1 cellular context compared by ENCODE assay signal in genomic region chr18:3297025-3297984, GRCh38.
TF ChIP-seq lines count a peak whose summit lies in the region.

No MANE protein-coding gene starts in this region.

TF ChIP-seq in K562, 482 proteins besides CTCF, POLR2A, EP300 and RAD21 (continued from another document and continues in another):
- TF ChIP-seq, protein P1, sequence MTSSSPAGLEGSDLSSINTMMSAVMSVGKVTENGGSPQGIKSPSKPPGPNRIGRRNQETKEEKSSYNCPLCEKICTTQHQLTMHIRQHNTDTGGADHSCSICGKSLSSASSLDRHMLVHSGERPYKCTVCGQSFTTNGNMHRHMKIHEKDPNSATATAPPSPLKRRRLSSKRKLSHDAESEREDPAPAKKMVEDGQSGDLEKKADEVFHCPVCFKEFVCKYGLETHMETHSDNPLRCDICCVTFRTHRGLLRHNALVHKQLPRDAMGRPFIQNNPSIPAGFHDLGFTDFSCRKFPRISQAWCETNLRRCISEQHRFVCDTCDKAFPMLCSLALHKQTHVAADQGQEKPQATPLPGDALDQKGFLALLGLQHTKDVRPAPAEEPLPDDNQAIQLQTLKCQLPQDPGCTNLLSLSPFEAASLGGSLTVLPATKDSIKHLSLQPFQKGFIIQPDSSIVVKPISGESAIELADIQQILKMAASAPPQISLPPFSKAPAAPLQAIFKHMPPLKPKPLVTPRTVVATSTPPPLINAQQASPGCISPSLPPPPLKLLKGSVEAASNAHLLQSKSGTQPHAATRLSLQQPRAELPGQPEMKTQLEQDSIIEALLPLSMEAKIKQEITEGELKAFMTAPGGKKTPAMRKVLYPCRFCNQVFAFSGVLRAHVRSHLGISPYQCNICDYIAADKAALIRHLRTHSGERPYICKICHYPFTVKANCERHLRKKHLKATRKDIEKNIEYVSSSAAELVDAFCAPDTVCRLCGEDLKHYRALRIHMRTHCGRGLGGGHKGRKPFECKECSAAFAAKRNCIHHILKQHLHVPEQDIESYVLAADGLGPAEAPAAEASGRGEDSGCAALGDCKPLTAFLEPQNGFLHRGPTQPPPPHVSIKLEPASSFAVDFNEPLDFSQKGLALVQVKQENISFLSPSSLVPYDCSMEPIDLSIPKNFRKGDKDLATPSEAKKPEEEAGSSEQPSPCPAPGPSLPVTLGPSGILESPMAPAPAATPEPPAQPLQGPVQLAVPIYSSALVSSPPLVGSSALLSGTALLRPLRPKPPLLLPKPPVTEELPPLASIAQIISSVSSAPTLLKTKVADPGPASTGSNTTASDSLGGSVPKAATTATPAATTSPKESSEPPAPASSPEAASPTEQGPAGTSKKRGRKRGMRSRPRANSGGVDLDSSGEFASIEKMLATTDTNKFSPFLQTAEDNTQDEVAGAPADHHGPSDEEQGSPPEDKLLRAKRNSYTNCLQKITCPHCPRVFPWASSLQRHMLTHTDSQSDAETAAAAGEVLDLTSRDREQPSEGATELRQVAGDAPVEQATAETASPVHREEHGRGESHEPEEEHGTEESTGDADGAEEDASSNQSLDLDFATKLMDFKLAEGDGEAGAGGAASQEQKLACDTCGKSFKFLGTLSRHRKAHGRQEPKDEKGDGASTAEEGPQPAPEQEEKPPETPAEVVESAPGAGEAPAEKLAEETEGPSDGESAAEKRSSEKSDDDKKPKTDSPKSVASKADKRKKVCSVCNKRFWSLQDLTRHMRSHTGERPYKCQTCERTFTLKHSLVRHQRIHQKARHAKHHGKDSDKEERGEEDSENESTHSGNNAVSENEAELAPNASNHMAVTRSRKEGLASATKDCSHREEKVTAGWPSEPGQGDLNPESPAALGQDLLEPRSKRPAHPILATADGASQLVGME (CRISPR knock-in tag; IDR thresholded peaks at IDR 0.05) = no peak
- TF ChIP-seq ZBTB43 (CRISPR knock-in tag; IDR thresholded peaks at IDR 0.05) (no peak), CBX8 (IDR thresholded peaks at IDR 0.05; ENCODE audit: borderline replicate concordance, extremely low read depth, low read depth, low read length, poor library complexity, severe bottlenecking) (no peak), ZNF707 (CRISPR knock-in tag; conservative IDR thresholded peaks at IDR 0.05) (no peak), EGR1 (conservative IDR thresholded peaks at IDR 0.05) (no peak), IFI16 (CRISPR knock-in tag; IDR thresholded peaks at IDR 0.05) (no peak), ETV6 (IDR thresholded peaks at IDR 0.05; ENCODE audit: borderline replicate concordance in 1 of 2, low read depth in 2 of 2, low read length in 1 of 2) (no peak), ETV6 (CRISPR knock-in tag; IDR thresholded peaks at IDR 0.05; ENCODE audit: borderline replicate concordance) (no peak), HINFP (tag; conservative IDR thresholded peaks at IDR 0.05; ENCODE audit: low read depth) (no peak), ZKSCAN8 (CRISPR knock-in tag; IDR thresholded peaks at IDR 0.05) (no peak), TAF15 (IDR thresholded peaks at IDR 0.05; ENCODE audit: low read depth, low read length) (no peak), ZSCAN29 (IDR thresholded peaks at IDR 0.05) (no peak), HCFC1 (IDR thresholded peaks at IDR 0.05; ENCODE audit: low read depth, low read length) (peak; percentile 64), ZNF197 (CRISPR knock-in tag; IDR thresholded peaks at IDR 0.05; ENCODE audit: low read depth) (no peak), BACH1 (tag; IDR thresholded peaks at IDR 0.05) (no peak), ZFP1 (CRISPR knock-in tag; IDR thresholded peaks at IDR 0.05) (no peak), ZNF23 (CRISPR knock-in tag; IDR thresholded peaks at IDR 0.05) (no peak), TAF1 (IDR thresholded peaks at IDR 0.05; ENCODE audit: control insufficient read depth, extremely low read depth, insufficient read depth, low read length, severe bottlenecking) (peak; percentile 87), CC2D1A (IDR thresholded peaks at IDR 0.05) (peak; percentile 98), TAF9B (IDR thresholded peaks at IDR 0.05; ENCODE audit: partially characterized antibody) (peak; percentile 53), ZNF165 (CRISPR knock-in tag; IDR thresholded peaks at IDR 0.05; ENCODE audit: borderline replicate concordance) (no peak), FOXP1 (CRISPR knock-in tag; IDR thresholded peaks at IDR 0.05) (no peak), FOXA1 (IDR thresholded peaks at IDR 0.05; ENCODE audit: borderline replicate concordance) (no peak), ELF1 (tag; IDR thresholded peaks at IDR 0.05) (peak; percentile 18; the same call in 1 of the 2 replicates), JUN (IDR thresholded peaks at IDR 0.05; ENCODE audit: borderline replicate concordance, low read depth, low read length) (peak; percentile 83), JUN (CRISPR knock-in tag; IDR thresholded peaks at IDR 0.05; ENCODE audit: borderline replicate concordance) (no peak), E2F1 (CRISPR knock-in tag; IDR thresholded peaks at IDR 0.05) (no peak), PYGO2 (tag; IDR thresholded peaks at IDR 0.05) (no peak), CCNT2 (IDR thresholded peaks at IDR 0.05; ENCODE audit: borderline replicate concordance, extremely low read depth, insufficient read length, low read depth, low read length) (no peak), SRSF3 (IDR thresholded peaks at IDR 0.05; ENCODE audit: insufficient read depth, low read length) (no peak), FOSL1 (tag; conservative IDR thresholded peaks at IDR 0.05) (peak; percentile 86), NFYB (IDR thresholded peaks at IDR 0.05; ENCODE audit: extremely low read depth, insufficient read length) (no peak), EWSR1 (IDR thresholded peaks at IDR 0.05; ENCODE audit: borderline replicate concordance, low read depth, partially characterized antibody) (no peak), MTA1 (IDR thresholded peaks at IDR 0.05; ENCODE audit: borderline replicate concordance) (no peak), ZNF589 (CRISPR knock-in tag; IDR thresholded peaks at IDR 0.05; ENCODE audit: low read depth) (no peak), FOXJ3 (CRISPR knock-in tag; IDR thresholded peaks at IDR 0.05) (no peak), POU5F1 (IDR thresholded peaks at IDR 0.05; ENCODE audit: borderline replicate concordance, low read depth, low read length, partially characterized antibody) (no peak)
- TF ChIP-seq, protein P2, sequence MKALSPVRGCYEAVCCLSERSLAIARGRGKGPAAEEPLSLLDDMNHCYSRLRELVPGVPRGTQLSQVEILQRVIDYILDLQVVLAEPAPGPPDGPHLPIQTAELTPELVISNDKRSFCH (CRISPR knock-in tag; IDR thresholded peaks at IDR 0.05) = no peak
- TF ChIP-seq, protein P2 (tag; IDR thresholded peaks at IDR 0.05) = peak; percentile 74; the same call in 1 of the 2 replicates
- TF ChIP-seq, protein P3, sequence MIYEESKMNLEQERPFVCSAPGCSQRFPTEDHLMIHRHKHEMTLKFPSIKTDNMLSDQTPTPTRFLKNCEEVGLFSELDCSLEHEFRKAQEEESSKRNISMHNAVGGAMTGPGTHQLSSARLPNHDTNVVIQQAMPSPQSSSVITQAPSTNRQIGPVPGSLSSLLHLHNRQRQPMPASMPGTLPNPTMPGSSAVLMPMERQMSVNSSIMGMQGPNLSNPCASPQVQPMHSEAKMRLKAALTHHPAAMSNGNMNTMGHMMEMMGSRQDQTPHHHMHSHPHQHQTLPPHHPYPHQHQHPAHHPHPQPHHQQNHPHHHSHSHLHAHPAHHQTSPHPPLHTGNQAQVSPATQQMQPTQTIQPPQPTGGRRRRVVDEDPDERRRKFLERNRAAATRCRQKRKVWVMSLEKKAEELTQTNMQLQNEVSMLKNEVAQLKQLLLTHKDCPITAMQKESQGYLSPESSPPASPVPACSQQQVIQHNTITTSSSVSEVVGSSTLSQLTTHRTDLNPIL (CRISPR knock-in tag; IDR thresholded peaks at IDR 0.05) = no peak
- TF ChIP-seq, protein P4, sequence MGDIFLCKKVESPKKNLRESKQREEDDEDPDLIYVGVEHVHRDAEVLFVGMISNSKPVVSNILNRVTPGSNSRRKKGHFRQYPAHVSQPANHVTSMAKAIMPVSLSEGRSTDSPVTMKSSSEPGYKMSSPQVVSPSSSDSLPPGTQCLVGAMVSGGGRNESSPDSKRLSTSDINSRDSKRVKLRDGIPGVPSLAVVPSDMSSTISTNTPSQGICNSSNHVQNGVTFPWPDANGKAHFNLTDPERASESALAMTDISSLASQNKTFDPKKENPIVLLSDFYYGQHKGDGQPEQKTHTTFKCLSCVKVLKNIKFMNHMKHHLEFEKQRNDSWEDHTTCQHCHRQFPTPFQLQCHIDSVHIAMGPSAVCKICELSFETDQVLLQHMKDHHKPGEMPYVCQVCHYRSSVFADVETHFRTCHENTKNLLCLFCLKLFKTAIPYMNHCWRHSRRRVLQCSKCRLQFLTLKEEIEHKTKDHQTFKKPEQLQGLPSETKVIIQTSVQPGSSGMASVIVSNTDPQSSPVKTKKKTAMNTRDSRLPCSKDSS (IDR thresholded peaks at IDR 0.05; ENCODE audit: low read depth, partially characterized antibody) = no peak
- TF ChIP-seq, protein P5, sequence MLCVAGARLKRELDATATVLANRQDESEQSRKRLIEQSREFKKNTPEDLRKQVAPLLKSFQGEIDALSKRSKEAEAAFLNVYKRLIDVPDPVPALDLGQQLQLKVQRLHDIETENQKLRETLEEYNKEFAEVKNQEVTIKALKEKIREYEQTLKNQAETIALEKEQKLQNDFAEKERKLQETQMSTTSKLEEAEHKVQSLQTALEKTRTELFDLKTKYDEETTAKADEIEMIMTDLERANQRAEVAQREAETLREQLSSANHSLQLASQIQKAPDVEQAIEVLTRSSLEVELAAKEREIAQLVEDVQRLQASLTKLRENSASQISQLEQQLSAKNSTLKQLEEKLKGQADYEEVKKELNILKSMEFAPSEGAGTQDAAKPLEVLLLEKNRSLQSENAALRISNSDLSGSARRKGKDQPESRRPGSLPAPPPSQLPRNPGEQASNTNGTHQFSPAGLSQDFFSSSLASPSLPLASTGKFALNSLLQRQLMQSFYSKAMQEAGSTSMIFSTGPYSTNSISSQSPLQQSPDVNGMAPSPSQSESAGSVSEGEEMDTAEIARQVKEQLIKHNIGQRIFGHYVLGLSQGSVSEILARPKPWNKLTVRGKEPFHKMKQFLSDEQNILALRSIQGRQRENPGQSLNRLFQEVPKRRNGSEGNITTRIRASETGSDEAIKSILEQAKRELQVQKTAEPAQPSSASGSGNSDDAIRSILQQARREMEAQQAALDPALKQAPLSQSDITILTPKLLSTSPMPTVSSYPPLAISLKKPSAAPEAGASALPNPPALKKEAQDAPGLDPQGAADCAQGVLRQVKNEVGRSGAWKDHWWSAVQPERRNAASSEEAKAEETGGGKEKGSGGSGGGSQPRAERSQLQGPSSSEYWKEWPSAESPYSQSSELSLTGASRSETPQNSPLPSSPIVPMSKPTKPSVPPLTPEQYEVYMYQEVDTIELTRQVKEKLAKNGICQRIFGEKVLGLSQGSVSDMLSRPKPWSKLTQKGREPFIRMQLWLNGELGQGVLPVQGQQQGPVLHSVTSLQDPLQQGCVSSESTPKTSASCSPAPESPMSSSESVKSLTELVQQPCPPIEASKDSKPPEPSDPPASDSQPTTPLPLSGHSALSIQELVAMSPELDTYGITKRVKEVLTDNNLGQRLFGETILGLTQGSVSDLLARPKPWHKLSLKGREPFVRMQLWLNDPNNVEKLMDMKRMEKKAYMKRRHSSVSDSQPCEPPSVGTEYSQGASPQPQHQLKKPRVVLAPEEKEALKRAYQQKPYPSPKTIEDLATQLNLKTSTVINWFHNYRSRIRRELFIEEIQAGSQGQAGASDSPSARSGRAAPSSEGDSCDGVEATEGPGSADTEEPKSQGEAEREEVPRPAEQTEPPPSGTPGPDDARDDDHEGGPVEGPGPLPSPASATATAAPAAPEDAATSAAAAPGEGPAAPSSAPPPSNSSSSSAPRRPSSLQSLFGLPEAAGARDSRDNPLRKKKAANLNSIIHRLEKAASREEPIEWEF (CRISPR knock-in tag; IDR thresholded peaks at IDR 0.05) = no peak
- TF ChIP-seq, protein P6, sequence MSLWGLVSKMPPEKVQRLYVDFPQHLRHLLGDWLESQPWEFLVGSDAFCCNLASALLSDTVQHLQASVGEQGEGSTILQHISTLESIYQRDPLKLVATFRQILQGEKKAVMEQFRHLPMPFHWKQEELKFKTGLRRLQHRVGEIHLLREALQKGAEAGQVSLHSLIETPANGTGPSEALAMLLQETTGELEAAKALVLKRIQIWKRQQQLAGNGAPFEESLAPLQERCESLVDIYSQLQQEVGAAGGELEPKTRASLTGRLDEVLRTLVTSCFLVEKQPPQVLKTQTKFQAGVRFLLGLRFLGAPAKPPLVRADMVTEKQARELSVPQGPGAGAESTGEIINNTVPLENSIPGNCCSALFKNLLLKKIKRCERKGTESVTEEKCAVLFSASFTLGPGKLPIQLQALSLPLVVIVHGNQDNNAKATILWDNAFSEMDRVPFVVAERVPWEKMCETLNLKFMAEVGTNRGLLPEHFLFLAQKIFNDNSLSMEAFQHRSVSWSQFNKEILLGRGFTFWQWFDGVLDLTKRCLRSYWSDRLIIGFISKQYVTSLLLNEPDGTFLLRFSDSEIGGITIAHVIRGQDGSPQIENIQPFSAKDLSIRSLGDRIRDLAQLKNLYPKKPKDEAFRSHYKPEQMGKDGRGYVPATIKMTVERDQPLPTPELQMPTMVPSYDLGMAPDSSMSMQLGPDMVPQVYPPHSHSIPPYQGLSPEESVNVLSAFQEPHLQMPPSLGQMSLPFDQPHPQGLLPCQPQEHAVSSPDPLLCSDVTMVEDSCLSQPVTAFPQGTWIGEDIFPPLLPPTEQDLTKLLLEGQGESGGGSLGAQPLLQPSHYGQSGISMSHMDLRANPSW (CRISPR knock-in tag; IDR thresholded peaks at IDR 0.05) = no peak
